In genomic region chr18:69326094-69326493, GRCh38 we compare ENCODE assay signal across 17 cellular contexts.
DNase-seq lines count a peak whose midpoint lies in the region; ATAC-seq, FAIRE-seq and TF ChIP-seq lines count a peak whose summit lies in the region.
"Had no signal": no experiment of that assay in that cellular context is flagged by ENCODE, and none has a peak within 500 bp of the region (broad histone marks: within the 10 kb centered on the region; RNA-seq: fewer than 3 reads in every experiment).

No MANE protein-coding gene starts in this region.

- no peak for TF ChIP-seq RAD21 in SK-N-SH (IDR thresholded peaks at IDR 0.05; ENCODE audit: low read length)

- no peak overlapping the region for H3K4me2 ChIP-seq in SK-N-SH
- H3K4me2 ChIP-seq: A549 had no signal

- H4K20me1 ChIP-seq in SK-N-SH (ENCODE audit: insufficient read depth): no peaks in the 10 kb centered on the region

- H3K27ac ChIP-seq in SK-N-SH (ENCODE audit: low read depth in 2 of 2, low read length in 1 of 2): no peak overlapping the region
- no peak overlapping the region for H3K27ac ChIP-seq in gastrocnemius medialis
- H3K27ac ChIP-seq: A549 had no signal

- TF ChIP-seq POLR2A in gastrocnemius medialis (IDR thresholded peaks at IDR 0.05): no peak

- H3K9me3 ChIP-seq in SK-N-SH: no peaks in the 10 kb centered on the region
- no peaks in the 10 kb centered on the region for H3K9me3 ChIP-seq in gastrocnemius medialis
- H3K9me3 ChIP-seq: A549 had no signal

- no peak overlapping the region for H3K9ac ChIP-seq in SK-N-SH

- in situ Hi-C loops in gastrocnemius medialis (cut with MboI; ENCODE audit: low sequenced_read_pairs in 4 of 4): no loop called here

- TF ChIP-seq CTCF in SK-N-SH (IDR thresholded peaks at IDR 0.05): no peak
- TF ChIP-seq CTCF in bronchial epithelial cell (IDR thresholded peaks at IDR 0.05; ENCODE audit: insufficient read depth, low read length, severe bottlenecking): no peak
- no peak for TF ChIP-seq CTCF in gastrocnemius medialis (IDR thresholded peaks at IDR 0.05 in 4 of 5, conservative IDR thresholded peaks at IDR 0.05 in 1 of 5)

- intact Hi-C loops in gastrocnemius medialis (cut with DNase I; ENCODE audit: low total_unique reads): no loop called here

- CTCF ChIA-PET in SK-N-SH (lab: Yijun Ruan, JAX): no interaction called here

- H3K27me3 ChIP-seq in SK-N-SH (ENCODE audit: insufficient read depth): no peaks in the 10 kb centered on the region
- H3K27me3 ChIP-seq in bronchial epithelial cell (ENCODE audit: control insufficient read depth, insufficient read depth, low read length): no peaks in the 10 kb centered on the region
- H3K27me3 ChIP-seq in gastrocnemius medialis: no peaks in the 10 kb centered on the region

- H3K36me3 ChIP-seq in SK-N-SH (replicated peaks in 1 of 2; ENCODE audit: control insufficient read depth in 1 of 2, insufficient read depth in 2 of 2, low read length in 1 of 2): no peaks in the 10 kb centered on the region
- H3K36me3 ChIP-seq in bronchial epithelial cell (ENCODE audit: control insufficient read depth, insufficient read depth, low read length): no peaks in the 10 kb centered on the region
- H3K36me3 ChIP-seq in gastrocnemius medialis: no peaks in the 10 kb centered on the region

- no peak for ATAC-seq in SK-N-SH treated with all-trans-retinoic acid at 6 μM for 48 hours
- ATAC-seq in gastrocnemius medialis: no peak
- ATAC-seq in HG03280 (IDR thresholded peaks at IDR 0.05; ENCODE audit: unreplicated experiment): no peak
- ATAC-seq: A549, Panc1, T-cell had no signal

- DNase-seq in SK-N-SH (no peak), NCI-H146 treated with DMSO at 0.1 percent for 48 hours (lab: John Stamatoyannopoulos, UW; ENCODE audit: unreplicated experiment) (peak; percentile 88), bronchial epithelial cell (ENCODE audit: low read depth) (peak; percentile 7), NOMO-1 treated with dmso at 0.1 percent for 144 hours (lab: John Stamatoyannopoulos, UW; ENCODE audit: unreplicated experiment) (no peak), gastrocnemius medialis (no peak), DMS 273 (lab: John Stamatoyannopoulos, UW; ENCODE audit: unreplicated experiment) (no peak)
- DNase-seq: C1 segment of cervical spinal cord, EL, KBM-7, NCI-H446 treated with DMSO at 0.1 percent for 48 hours, NCI-H82, T-cell had no signal

- no peaks in the 10 kb centered on the region for H3K9me2 ChIP-seq in SK-N-SH

- TF ChIP-seq EP300 in SK-N-SH (IDR thresholded peaks at IDR 0.05; ENCODE audit: borderline replicate concordance in 1 of 2, low read depth in 1 of 2, low read length in 1 of 2): no peak

- H3K4me1 ChIP-seq in SK-N-SH (ENCODE audit: control insufficient read depth in 1 of 2, insufficient read depth in 2 of 2, low read depth in 1 of 2, low read length in 1 of 2): no peaks in the 10 kb centered on the region; a peak in 1 of 4 replicates
- H3K4me1 ChIP-seq in gastrocnemius medialis: no peaks in the 10 kb centered on the region
- H3K4me1 ChIP-seq: A549 had no signal

- POLR2A ChIA-PET in SK-N-SH (lab: Yijun Ruan, JAX): no interaction called here

- FAIRE-seq in bronchial epithelial cell (lab: Jason Lieb, UNC): no peak
- FAIRE-seq: A549, H1 had no signal

- no peak overlapping the region for H2AFZ ChIP-seq in SK-N-SH (ENCODE audit: low read depth)

- no peaks in the 10 kb centered on the region for H3F3A ChIP-seq in SK-N-SH (replicated peaks; ENCODE audit: insufficient read depth)

- H3K4me3 ChIP-seq in SK-N-SH (ENCODE audit: low read depth in 2 of 2, low read length in 1 of 2): no peak overlapping the region
- H3K4me3 ChIP-seq in bronchial epithelial cell (ENCODE audit: low read depth, low read length): no peak overlapping the region
- H3K4me3 ChIP-seq in gastrocnemius medialis: no peak overlapping the region
- H3K4me3 ChIP-seq: A549 had no signal

- H3K79me2 ChIP-seq in SK-N-SH (ENCODE audit: insufficient read depth): no peaks in the 10 kb centered on the region

TF ChIP-seq in SK-N-SH treated with all-trans-retinoic acid at 6 μM for 48 hours, 23 proteins besides CTCF, POLR2A, EP300 and RAD21:
- TF ChIP-seq ISL1 (CRISPR knock-in tag; IDR thresholded peaks at IDR 0.05) (peak; percentile 63), SNAI2 (CRISPR knock-in tag; IDR thresholded peaks at IDR 0.05) (no peak)

TF ChIP-seq in SK-N-SH, 30 proteins besides CTCF, POLR2A, EP300 and RAD21:
- TF ChIP-seq MXI1 (IDR thresholded peaks at IDR 0.05; ENCODE audit: low read depth, low read length) (no peak), RXRA (IDR thresholded peaks at IDR 0.05; ENCODE audit: borderline replicate concordance, low read depth) (no peak), TEAD4 (IDR thresholded peaks at IDR 0.05; ENCODE audit: borderline replicate concordance, insufficient read depth) (no peak), RFX5 (IDR thresholded peaks at IDR 0.05; ENCODE audit: low read length) (no peak), USF2 (IDR thresholded peaks at IDR 0.05; ENCODE audit: borderline replicate concordance, low read depth, low read length) (no peak), NFIC (IDR thresholded peaks at IDR 0.05; ENCODE audit: borderline replicate concordance) (no peak), GABPA (IDR thresholded peaks at IDR 0.05; ENCODE audit: low read depth) (no peak)

Comparison
In these comparisons a context has a peak if more than half of its experiments do, and no peak if none do; other contexts are left out.
1. DNase-seq: peak in NCI-H146 treated with DMSO at 0.1 percent for 48 hours (single experiment) and bronchial epithelial cell (single experiment); none in SK-N-SH (single experiment), NOMO-1 treated with dmso at 0.1 percent for 144 hours (single experiment), gastrocnemius medialis (0 of 2) and DMS 273 (single experiment).